Comparison of ENCODE assay signal across 18 cellular contexts in genomic region chr11:92397356-92397755, GRCh38.
DNase-seq lines count a peak whose midpoint lies in the region; ATAC-seq and TF ChIP-seq lines count a peak whose summit lies in the region.
"Had no signal": no experiment of that assay in that cellular context is flagged by ENCODE, and none has a peak within 500 bp of the region (broad histone marks: within the 10 kb centered on the region; RNA-seq: fewer than 3 reads in every experiment).

No MANE protein-coding gene starts in this region.

- ATAC-seq in GM23338 (peak; percentile 17; the same call in 2 of the 3 replicates), HG03354 (IDR thresholded peaks at IDR 0.05; ENCODE audit: poor library complexity, severe bottlenecking, unreplicated experiment) (no peak)
- ATAC-seq in activated T-cell treated with anti-CD3 and anti-CD28 coated beads, Interleukin-2, amount 50 U/mL, for 4 hours = no peak
- ATAC-seq in activated CD8-positive, alpha-beta T cell treated with anti-CD3 and anti-CD28 coated beads, Interleukin-2, amount 10 ng/mL, durations not matched to agents 7 days and 5 days = no peak
- ATAC-seq: HCT116 had no signal

- no peaks in the 10 kb centered on the region for H3F3A ChIP-seq in GM23338 (replicated peaks; ENCODE audit: low read depth)
- H3F3A ChIP-seq in PC-9 (ENCODE audit: insufficient read depth, low read depth) = no peaks in the 10 kb centered on the region

- H2AFZ ChIP-seq in GM23338 (no peak overlapping the region), PC-9 (0 out of 2 replicates have a peak overlapping the region, but pooled peaks have one; percentile 36)

- intact Hi-C loops in A673 (cut with micrococcal nuclease; ENCODE audit: unreplicated experiment) (loop anchor here (5.0 kb wide), 1 partner anchor 175 kb away; the partner anchor contains the start of gene FAT3), PC-9 (cut with micrococcal nuclease; ENCODE audit: unreplicated experiment) (no loop called here)

- DNase-seq in A673 (ENCODE audit: low spot score) = no peak
- peak; percentile 67 for DNase-seq in GM23338 (ENCODE audit: low spot score)
- DNase-seq in PC-9 = no peak
- DNase-seq in iPS-NIHi7 (ENCODE audit: extremely low spot score) = peak; percentile 17
- no peak for DNase-seq in KG1 (lab: John Stamatoyannopoulos, UW)
- DNase-seq in activated T-cell treated with anti-CD3 and anti-CD28 coated beads, Interleukin-2, amount 50 U/mL, for 4 hours = no peak
- no peak for DNase-seq in activated CD8-positive, alpha-beta T cell treated with anti-CD3 and anti-CD28 coated beads, Interleukin-2, amount 10 ng/mL, durations not matched to agents 7 days and 5 days
- DNase-seq: DMS53, NCI-H1417, NCI-H187 treated with DMSO at 0.1 percent for 48 hours, NCI-H446, NCI-H748 treated with DMSO at 0.1 percent for 48 hours, Peyer's patch, Right ventricle myocardium superior had no signal

- CTCF ChIA-PET in A673 (lab: Charles Lee) (no interaction called here), PC-9 (lab: Charles Lee) (no interaction called here)
- CTCF ChIA-PET in activated CD8-positive, alpha-beta T cell treated with anti-CD3 and anti-CD28 coated beads, Interleukin-2, amount 10 ng/mL, durations not matched to agents 7 days and 5 days (lab: Charles Lee) = no interaction called here

- H4K20me1 ChIP-seq in GM23338 (replicated peaks; ENCODE audit: insufficient read depth) = 0 out of 2 replicates have a peak, but pooled peaks cover 3% of the 10 kb centered on the region
- no peaks in the 10 kb centered on the region for H4K20me1 ChIP-seq in PC-9 (ENCODE audit: insufficient read depth)

- H3K27me3 Mint-ChIP-seq in GM23338 (ENCODE audit: insufficient read depth, low read depth, poor library complexity) = peaks cover 11% of the 10 kb centered on the region
- H3K27me3 Mint-ChIP-seq in activated T-cell treated with anti-CD3 and anti-CD28 coated beads, Interleukin-2, amount 50 U/mL, for 4 hours (ENCODE audit: low read depth) = no peaks in the 10 kb centered on the region
- H3K27me3 Mint-ChIP-seq in activated CD8-positive, alpha-beta T cell treated with anti-CD3 and anti-CD28 coated beads, Interleukin-2, amount 10 ng/mL, durations not matched to agents 7 days and 5 days (ENCODE audit: low read depth) = no peaks in the 10 kb centered on the region

- H3K4me3 Mint-ChIP-seq in GM23338 = no peak overlapping the region
- no peak overlapping the region for H3K4me3 Mint-ChIP-seq in activated T-cell treated with anti-CD3 and anti-CD28 coated beads, Interleukin-2, amount 50 U/mL, for 4 hours
- H3K4me3 Mint-ChIP-seq in activated CD8-positive, alpha-beta T cell treated with anti-CD3 and anti-CD28 coated beads, Interleukin-2, amount 10 ng/mL, durations not matched to agents 7 days and 5 days = no peak overlapping the region

- H3K9me3 ChIP-seq in A673 (ENCODE audit: low read depth, low read length, poor library complexity, severe bottlenecking) (no peaks in the 10 kb centered on the region), PC-9 (ENCODE audit: insufficient read depth, low read depth) (no peaks in the 10 kb centered on the region)
- H3K9me3 ChIP-seq: Peyer's patch had no signal

- H3K4me3 ChIP-seq in A673 (ENCODE audit: low read depth, low read length, poor library complexity, severe bottlenecking) = no peak overlapping the region
- no peak overlapping the region for H3K4me3 ChIP-seq in GM23338
- H3K4me3 ChIP-seq in PC-9 = no peak overlapping the region
- H3K4me3 ChIP-seq: Peyer's patch, SK-N-MC had no signal

- no peaks in the 10 kb centered on the region for H3K9me2 ChIP-seq in GM23338 (ENCODE audit: insufficient read depth)
- no peaks in the 10 kb centered on the region for H3K9me2 ChIP-seq in PC-9 (ENCODE audit: insufficient read depth)

- H3K4me2 ChIP-seq in GM23338 (peak overlapping the region; percentile 26; the same call in 1 of the 2 replicates), PC-9 (no peak overlapping the region)

- peaks cover 20% of the 10 kb centered on the region for H3K36me3 Mint-ChIP-seq in GM23338 (ENCODE audit: low read depth)
- H3K36me3 Mint-ChIP-seq in activated T-cell treated with anti-CD3 and anti-CD28 coated beads, Interleukin-2, amount 50 U/mL, for 4 hours (ENCODE audit: insufficient read depth) = no peaks in the 10 kb centered on the region
- no peaks in the 10 kb centered on the region for H3K36me3 Mint-ChIP-seq in activated CD8-positive, alpha-beta T cell treated with anti-CD3 and anti-CD28 coated beads, Interleukin-2, amount 10 ng/mL, durations not matched to agents 7 days and 5 days (ENCODE audit: low read depth)

- H3K4me1 ChIP-seq in A673 (ENCODE audit: insufficient read depth, low read length, poor library complexity, severe bottlenecking) = no peaks in the 10 kb centered on the region
- H3K4me1 ChIP-seq in GM23338 (ENCODE audit: insufficient read depth) = peaks cover 34% of the 10 kb centered on the region
- H3K4me1 ChIP-seq in PC-9 (replicated peaks; ENCODE audit: insufficient read depth) = no peaks in the 10 kb centered on the region
- H3K4me1 ChIP-seq: Peyer's patch had no signal

- POLR2A ChIA-PET in A673 (lab: Charles Lee; ENCODE audit: low non-redundant PET) = no interaction called here
- POLR2A ChIA-PET in PC-9 (lab: Charles Lee; ENCODE audit: unreplicated experiment) = interaction anchor here (0.7 kb wide), 1 partner anchor 1230 kb away, joined by 10 read pairs; no protein-coding TSS in a partner anchor
- POLR2A ChIA-PET in activated CD8-positive, alpha-beta T cell treated with anti-CD3 and anti-CD28 coated beads, Interleukin-2, amount 10 ng/mL, durations not matched to agents 7 days and 5 days (lab: Charles Lee) = no interaction called here

- no peaks in the 10 kb centered on the region for H3K36me3 ChIP-seq in A673 (ENCODE audit: insufficient read depth, low read length, poor library complexity, severe bottlenecking)
- no peaks in the 10 kb centered on the region for H3K36me3 ChIP-seq in GM23338 (ENCODE audit: insufficient read depth)
- no peaks in the 10 kb centered on the region for H3K36me3 ChIP-seq in PC-9 (ENCODE audit: low read depth)
- H3K36me3 ChIP-seq: Peyer's patch had no signal

- H3K27me3 ChIP-seq in A673 (replicated peaks; ENCODE audit: insufficient read depth, low read depth, low read length, poor library complexity) = no peaks in the 10 kb centered on the region
- no peaks in the 10 kb centered on the region for H3K27me3 ChIP-seq in GM23338 (ENCODE audit: insufficient read depth)
- H3K27me3 ChIP-seq in PC-9 (ENCODE audit: insufficient read depth, low read depth) = no peaks in the 10 kb centered on the region
- H3K27me3 ChIP-seq: Peyer's patch had no signal

- peak overlapping the region; percentile 1; the same call in 1 of the 2 replicates for H3K27ac Mint-ChIP-seq in GM23338
- H3K27ac Mint-ChIP-seq in activated CD8-positive, alpha-beta T cell treated with anti-CD3 and anti-CD28 coated beads, Interleukin-2, amount 10 ng/mL, durations not matched to agents 7 days and 5 days = no peak overlapping the region

- H3K27ac ChIP-seq in A673 (ENCODE audit: low read depth, low read length, poor library complexity, severe bottlenecking) (no peak overlapping the region), GM23338 (ENCODE audit: low read depth) (peak overlapping the region; percentile 64), PC-9 (no peak overlapping the region)
- H3K27ac ChIP-seq: C4-2B, Peyer's patch, SK-N-MC had no signal

- H3K4me1 Mint-ChIP-seq in GM23338 = peaks cover 56% of the 10 kb centered on the region
- no peaks in the 10 kb centered on the region for H3K4me1 Mint-ChIP-seq in activated T-cell treated with anti-CD3 and anti-CD28 coated beads, Interleukin-2, amount 50 U/mL, for 4 hours (ENCODE audit: low read depth)
- H3K4me1 Mint-ChIP-seq in activated CD8-positive, alpha-beta T cell treated with anti-CD3 and anti-CD28 coated beads, Interleukin-2, amount 10 ng/mL, durations not matched to agents 7 days and 5 days (ENCODE audit: low read depth) = no peaks in the 10 kb centered on the region

- H3K79me2 ChIP-seq in GM23338 (replicated peaks; ENCODE audit: insufficient read depth) = peaks cover 70% of the 10 kb centered on the region
- H3K79me2 ChIP-seq in PC-9 (ENCODE audit: low read depth) = no peaks in the 10 kb centered on the region

- H3K9me3 Mint-ChIP-seq in GM23338 = no peaks in the 10 kb centered on the region; the same call in 2 of the 3 replicates
- no peaks in the 10 kb centered on the region for H3K9me3 Mint-ChIP-seq in activated T-cell treated with anti-CD3 and anti-CD28 coated beads, Interleukin-2, amount 50 U/mL, for 4 hours
- H3K9me3 Mint-ChIP-seq in activated CD8-positive, alpha-beta T cell treated with anti-CD3 and anti-CD28 coated beads, Interleukin-2, amount 10 ng/mL, durations not matched to agents 7 days and 5 days (ENCODE audit: insufficient read depth) = no peaks in the 10 kb centered on the region

- no TSS peak for BruUV-seq in A673 (replicated peaks; lab: Mats Ljungman, UMichigan)
- no TSS peak for BruUV-seq in PC-9 (replicated peaks; lab: Mats Ljungman, UMichigan)

- TF ChIP-seq CTCF in A673 (conservative IDR thresholded peaks at IDR 0.05; ENCODE audit: low read depth, low read length) (peak; percentile 37; the same call in 1 of the 2 replicates), GM23338 (conservative IDR thresholded peaks at IDR 0.05; ENCODE audit: low read depth in 2 of 2) (peak in 1 of 2 experiments; percentile 41; a peak in 2 of 4 replicates), PC-9 (conservative IDR thresholded peaks at IDR 0.05) (no peak)

TF ChIP-seq in GM23338, 12 proteins besides CTCF, POLR2A, EP300 and RAD21 (continues in another document):
- TF ChIP-seq JUNB (IDR thresholded peaks at IDR 0.05; ENCODE audit: unreplicated experiment) = no peak

Comparison
In these comparisons a context has a peak if more than half of its experiments do, and no peak if none do; other contexts are left out.
1. DNase-seq: peak in GM23338 (single experiment) and iPS-NIHi7 (single experiment); none in A673 (single experiment), PC-9 (0 of 2), KG1 (single experiment), activated T-cell treated with anti-CD3 and anti-CD28 coated beads, Interleukin-2, amount 50 U/mL, for 4 hours (single experiment) and activated CD8-positive, alpha-beta T cell treated with anti-CD3 and anti-CD28 coated beads, Interleukin-2, amount 10 ng/mL, durations not matched to agents 7 days and 5 days (single experiment).